22 cellular contexts compared by ENCODE assay signal in the genomic region with DNA sequence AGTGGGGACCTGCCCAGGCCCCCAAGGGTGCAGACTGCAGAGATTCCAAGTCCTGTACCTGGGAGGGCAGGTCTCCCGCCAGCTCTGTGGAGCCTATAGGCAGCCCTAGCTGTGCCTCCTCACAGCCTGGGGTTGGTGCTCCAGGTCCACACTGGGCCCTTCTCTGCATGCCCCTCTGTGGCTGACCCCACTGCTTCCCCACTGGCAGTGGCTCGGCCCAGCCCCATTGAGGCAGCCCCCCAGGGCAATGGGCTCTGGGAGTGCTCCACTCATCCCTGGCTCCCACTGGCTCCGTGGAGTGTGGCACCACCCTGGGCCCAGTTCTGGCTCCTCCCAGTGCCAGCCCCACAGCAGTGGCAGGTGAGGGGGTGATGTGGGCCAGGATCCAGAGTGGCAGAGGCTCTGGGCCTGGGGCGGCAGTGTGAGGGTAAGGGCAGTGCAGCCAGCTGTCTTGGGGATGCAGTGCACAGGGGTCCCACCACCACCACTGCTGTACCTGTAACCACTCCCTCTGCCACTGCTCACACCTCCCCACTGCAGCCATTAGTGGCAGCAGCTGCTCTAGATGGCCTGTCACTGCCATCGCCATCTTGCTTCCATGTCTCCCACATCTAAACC.
DNase-seq lines count a peak whose midpoint lies in the region; ATAC-seq, FAIRE-seq and TF ChIP-seq lines count a peak whose summit lies in the region.
"Had no signal": no experiment of that assay in that cellular context is flagged by ENCODE, and none has a peak within 500 bp of the region (broad histone marks: within the 10 kb centered on the region; RNA-seq: fewer than 3 reads in every experiment).

No MANE protein-coding gene starts in this region.

- H3K9me3 ChIP-seq in HCT116 (ENCODE audit: control insufficient read depth in 1 of 2, insufficient read depth in 1 of 2, low read depth in 1 of 2, low read length in 2 of 2): no peaks in the 10 kb centered on the region
- H3K9me3 ChIP-seq in OCI-LY7 (ENCODE audit: low read length): peaks cover 17% of the 10 kb centered on the region
- H3K9me3 ChIP-seq: A549, BE2C had no signal

- no peak for FAIRE-seq in D721Med (lab: Jason Lieb, UNC)
- FAIRE-seq: A549, G401.6, GM12891, GM19239 had no signal

- no peak overlapping the region for H3K4me3 Mint-ChIP-seq in endothelial cell (ENCODE audit: unreplicated experiment)
- H3K4me3 Mint-ChIP-seq in nephron progenitor cell: no peak overlapping the region
- H3K4me3 Mint-ChIP-seq in stimulated activated effector memory CD8-positive, alpha-beta T cell treated with anti-CD3 and anti-CD28 coated beads, Interleukin-12 subunit alpha, Interleukin-12 subunit beta, amount 100 ng/mL, for 72 hours: no peak overlapping the region
- H3K4me3 Mint-ChIP-seq: CD4-positive, alpha-beta memory T cell; H9; HFFc6 had no signal

- no peak for TF ChIP-seq POLR2A in HCT116 (IDR thresholded peaks at IDR 0.05; ENCODE audit: borderline replicate concordance, extremely low read depth, insufficient read depth, insufficient read length)

- POLR2A ChIA-PET in HCT116 (lab: Charles Lee): no interaction called here
- POLR2A ChIA-PET in OCI-LY7 (lab: Charles Lee): no interaction called here

- ATAC-seq in HCT116: peak; percentile 20; the same call in 1 of the 2 replicates
- peak; percentile 52 for ATAC-seq in stimulated activated effector memory CD8-positive, alpha-beta T cell treated with anti-CD3 and anti-CD28 coated beads, Interleukin-12 subunit alpha, Interleukin-12 subunit beta, amount 100 ng/mL, for 72 hours
- ATAC-seq: A549 had no signal

- no peaks in the 10 kb centered on the region for H3K27me3 ChIP-seq in HCT116 (ENCODE audit: insufficient read depth, low read length)
- H3K27me3 ChIP-seq: BE2C had no signal

- H3K9me3 Mint-ChIP-seq in endothelial cell (ENCODE audit: unreplicated experiment) (peaks cover 5% of the 10 kb centered on the region), nephron progenitor cell (no peaks in the 10 kb centered on the region)
- H3K9me3 Mint-ChIP-seq in stimulated activated effector memory CD8-positive, alpha-beta T cell treated with anti-CD3 and anti-CD28 coated beads, Interleukin-12 subunit alpha, Interleukin-12 subunit beta, amount 100 ng/mL, for 72 hours: peaks cover 8% of the 10 kb centered on the region
- H3K9me3 Mint-ChIP-seq: H9 had no signal

- no peak for TF ChIP-seq RAD21 in HCT116 (IDR thresholded peaks at IDR 0.05; ENCODE audit: low read depth)

- H3K4me1 ChIP-seq in HCT116 (ENCODE audit: control insufficient read depth in 1 of 2, insufficient read depth in 2 of 2, low read length in 2 of 2): no peaks in the 10 kb centered on the region
- H3K4me1 ChIP-seq in OCI-LY7 (ENCODE audit: insufficient read depth, low read length, poor library complexity, severe bottlenecking): no peaks in the 10 kb centered on the region
- H3K4me1 ChIP-seq: A549, BE2C had no signal

- peaks cover 4% of the 10 kb centered on the region for H3K36me3 Mint-ChIP-seq in endothelial cell (ENCODE audit: low read depth, unreplicated experiment)
- H3K36me3 Mint-ChIP-seq in nephron progenitor cell (ENCODE audit: low read depth): no peaks in the 10 kb centered on the region
- no peaks in the 10 kb centered on the region for H3K36me3 Mint-ChIP-seq in stimulated activated effector memory CD8-positive, alpha-beta T cell treated with anti-CD3 and anti-CD28 coated beads, Interleukin-12 subunit alpha, Interleukin-12 subunit beta, amount 100 ng/mL, for 72 hours
- H3K36me3 Mint-ChIP-seq: CD4-positive, alpha-beta memory T cell had no signal

- intact Hi-C loops in HCT116 (cut with micrococcal nuclease): no loop called here
- intact Hi-C loops in OCI-LY7 (cut with micrococcal nuclease; ENCODE audit: unreplicated experiment): no loop called here

- H3K36me3 ChIP-seq in HCT116 (ENCODE audit: control insufficient read depth in 1 of 2, insufficient read depth in 2 of 2, low read length in 2 of 2) (no peaks in the 10 kb centered on the region), OCI-LY7 (ENCODE audit: insufficient read depth, low read length) (no peaks in the 10 kb centered on the region)
- H3K36me3 ChIP-seq: BE2C had no signal

- DNase-seq in HCT116 (ENCODE audit: low read depth, low spot score) (no peak), endothelial cell (ENCODE audit: low spot score) (no peak), nephron progenitor cell (no peak), NCI-H446 (lab: John Stamatoyannopoulos, UW) (no peak), OCI-LY7 (ENCODE audit: low spot score) (no peak), D721Med (ENCODE audit: insufficient read length, low spot score) (no peak), ecto neural progenitor cell (ENCODE audit: low spot score) (no peak)
- no peak for DNase-seq in stimulated activated effector memory CD8-positive, alpha-beta T cell treated with anti-CD3 and anti-CD28 coated beads, Interleukin-12 subunit alpha, Interleukin-12 subunit beta, amount 100 ng/mL, for 72 hours (ENCODE audit: low spot score in 2 of 2)
- DNase-seq: BE2C; CD4-positive, alpha-beta memory T cell; DMS153; DMS79 treated with DMSO at 0.1 percent for 48 hours; EL; GOT3; H9; HFFc6 had no signal

- CTCF ChIA-PET in HCT116 (lab: Charles Lee): no interaction called here
- CTCF ChIA-PET in OCI-LY7 (lab: Charles Lee; ENCODE audit: unreplicated experiment): no interaction called here

- H3K9me2 ChIP-seq in HCT116 (ENCODE audit: insufficient read depth) (no peaks in the 10 kb centered on the region), OCI-LY7 (ENCODE audit: insufficient read depth, low read length) (no peaks in the 10 kb centered on the region)

- H3K27ac Mint-ChIP-seq in endothelial cell (ENCODE audit: unreplicated experiment) (peak overlapping the region; percentile 19), nephron progenitor cell (peak overlapping the region; percentile 64)
- H3K27ac Mint-ChIP-seq in stimulated activated effector memory CD8-positive, alpha-beta T cell treated with anti-CD3 and anti-CD28 coated beads, Interleukin-12 subunit alpha, Interleukin-12 subunit beta, amount 100 ng/mL, for 72 hours: no peak overlapping the region
- H3K27ac Mint-ChIP-seq: CD4-positive, alpha-beta memory T cell; H9; HFFc6 had no signal

- H2AFZ ChIP-seq in HCT116 (ENCODE audit: low read depth, low read length, poor library complexity, severe bottlenecking) (no peak overlapping the region), OCI-LY7 (ENCODE audit: low read length) (no peak overlapping the region)

- H3K79me2 ChIP-seq in HCT116 (ENCODE audit: insufficient read depth, low read length): no peaks in the 10 kb centered on the region
- H3K79me2 ChIP-seq in OCI-LY7 (ENCODE audit: insufficient read depth, low read depth, low read length): no peaks in the 10 kb centered on the region

- H4K20me1 ChIP-seq in HCT116 (ENCODE audit: insufficient read depth) (no peaks in the 10 kb centered on the region), OCI-LY7 (ENCODE audit: insufficient read depth, low read length) (no peaks in the 10 kb centered on the region)

- H3K27me3 Mint-ChIP-seq in endothelial cell (ENCODE audit: unreplicated experiment) (peaks cover 3% of the 10 kb centered on the region), nephron progenitor cell (ENCODE audit: low read depth, poor library complexity) (no peaks in the 10 kb centered on the region)
- H3K27me3 Mint-ChIP-seq: CD4-positive, alpha-beta memory T cell had no signal

- RAD21 ChIA-PET in HCT116 (lab: Charles Lee; ENCODE audit: low non-redundant PET in 1 of 2, low total read pairs in 2 of 2, uncharacterized antibody in 2 of 2, unreplicated experiment in 2 of 2): no interaction called here

- H3K4me2 ChIP-seq in HCT116 (ENCODE audit: low read length): no peak overlapping the region
- H3K4me2 ChIP-seq in OCI-LY7 (ENCODE audit: low read length): no peak overlapping the region
- H3K4me2 ChIP-seq: A549 had no signal

- no peak for TF ChIP-seq CTCF in HCT116 (IDR thresholded peaks at IDR 0.05 in 2 of 3, conservative IDR thresholded peaks at IDR 0.05 in 1 of 3; ENCODE audit: borderline replicate concordance in 1 of 3, insufficient read depth in 1 of 3, low read depth in 2 of 3, low read length in 2 of 3)
- TF ChIP-seq CTCF in endothelial cell (IDR thresholded peaks at IDR 0.05; ENCODE audit: unreplicated experiment): no peak
- TF ChIP-seq CTCF in nephron progenitor cell (IDR thresholded peaks at IDR 0.05): no peak
- no peak for TF ChIP-seq CTCF in OCI-LY7 (conservative IDR thresholded peaks at IDR 0.05; ENCODE audit: low read length)
- no peak for TF ChIP-seq CTCF in D721Med (IDR thresholded peaks at IDR 0.05; ENCODE audit: insufficient read depth, missing control alignments)

- H3K4me1 Mint-ChIP-seq in endothelial cell (ENCODE audit: unreplicated experiment): no peaks in the 10 kb centered on the region
- H3K4me1 Mint-ChIP-seq in nephron progenitor cell: no peaks in the 10 kb centered on the region
- no peaks in the 10 kb centered on the region for H3K4me1 Mint-ChIP-seq in stimulated activated effector memory CD8-positive, alpha-beta T cell treated with anti-CD3 and anti-CD28 coated beads, Interleukin-12 subunit alpha, Interleukin-12 subunit beta, amount 100 ng/mL, for 72 hours
- H3K4me1 Mint-ChIP-seq: CD4-positive, alpha-beta memory T cell; H9 had no signal

- no peak overlapping the region for H3K9ac ChIP-seq in HCT116 (ENCODE audit: low read length)

- H3K4me3 ChIP-seq in HCT116 (replicated peaks in 1 of 2; ENCODE audit: low read depth in 1 of 2, low read length in 2 of 2) (no peak overlapping the region), OCI-LY7 (ENCODE audit: low read depth, low read length, poor library complexity, severe bottlenecking) (no peak overlapping the region)
- H3K4me3 ChIP-seq: A549 had no signal

- BruUV-seq in HCT116 (replicated peaks; lab: Mats Ljungman, UMichigan) (no TSS peak), OCI-LY7 (replicated peaks; lab: Mats Ljungman, UMichigan) (no TSS peak)

- no peak overlapping the region for H3K27ac ChIP-seq in HCT116 (ENCODE audit: low read depth, low read length)
- H3K27ac ChIP-seq in OCI-LY7 (ENCODE audit: low read depth, low read length, poor library complexity, severe bottlenecking): no peak overlapping the region
- H3K27ac ChIP-seq: A549, C4-2B, HL-60 had no signal

TF ChIP-seq in HCT116, 20 proteins besides CTCF, POLR2A, EP300 and RAD21 (continues in another document):
- TF ChIP-seq SP1 (IDR thresholded peaks at IDR 0.05; ENCODE audit: low read depth) (no peak), EZH2phosphoT487 (IDR thresholded peaks at IDR 0.05; ENCODE audit: borderline replicate concordance) (no peak), YY1 (IDR thresholded peaks at IDR 0.05; ENCODE audit: extremely low read depth, insufficient replicate concordance, low read depth, low read length) (no peak)
- TF ChIP-seq, protein P1, sequence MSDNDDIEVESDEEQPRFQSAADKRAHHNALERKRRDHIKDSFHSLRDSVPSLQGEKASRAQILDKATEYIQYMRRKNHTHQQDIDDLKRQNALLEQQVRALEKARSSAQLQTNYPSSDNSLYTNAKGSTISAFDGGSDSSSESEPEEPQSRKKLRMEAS (IDR thresholded peaks at IDR 0.05): no peak
